Comparison of ENCODE assay signal across 13 cellular contexts in the genomic region with DNA sequence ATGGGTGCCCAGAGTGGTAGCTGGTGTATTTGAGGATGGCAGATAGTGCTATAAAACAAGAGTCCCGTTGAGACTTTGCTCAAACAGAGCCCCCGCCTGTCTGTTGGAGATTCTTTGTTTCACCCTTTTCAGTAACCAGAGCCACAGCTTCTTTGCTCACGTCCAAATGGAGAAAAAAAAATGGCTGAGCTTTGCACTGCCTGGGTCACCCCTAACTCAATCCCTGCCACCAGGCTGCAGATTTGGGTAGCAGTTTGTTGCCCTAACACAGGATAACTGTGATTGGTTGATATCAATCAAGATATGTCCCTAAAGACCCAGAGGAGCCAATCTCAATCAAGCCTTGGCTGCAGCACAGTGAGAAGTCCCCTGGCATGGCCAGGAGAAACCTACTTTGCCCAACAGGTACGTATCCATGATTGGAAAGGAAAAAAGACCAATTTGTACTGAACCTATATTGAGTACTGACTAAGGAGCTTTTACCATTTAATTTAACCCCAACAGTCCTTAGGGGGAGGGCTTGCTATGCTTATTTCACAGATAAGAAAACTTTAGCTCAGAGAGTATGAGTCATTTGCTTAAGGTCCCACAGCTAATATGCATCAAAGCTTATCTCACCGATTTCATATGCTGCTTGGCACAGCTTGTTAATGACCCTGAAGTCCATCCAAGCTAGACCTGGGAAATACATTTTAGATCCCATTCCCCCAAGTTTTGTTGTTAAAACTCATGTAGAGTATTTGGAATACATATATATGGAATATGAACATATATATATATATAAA.
DNase-seq lines count a peak whose midpoint lies in the region; ATAC-seq, FAIRE-seq and TF ChIP-seq lines count a peak whose summit lies in the region.
"Had no signal": no experiment of that assay in that cellular context is flagged by ENCODE, and none has a peak within 500 bp of the region (broad histone marks: within the 10 kb centered on the region; RNA-seq: fewer than 3 reads in every experiment).

No MANE protein-coding gene starts in this region.

- intact Hi-C loops in left colon (cut with DNase I, micrococcal nuclease) = no loop called here

- H3K36me3 ChIP-seq in kidney epithelial cell (ENCODE audit: control insufficient read depth, insufficient read depth, low read length) = no peaks in the 10 kb centered on the region
- H3K36me3 ChIP-seq: heart left ventricle, stomach had no signal

- H3K4me3 ChIP-seq in astrocyte of the cerebellum (ENCODE audit: low read depth, low read length) (no peak overlapping the region), kidney epithelial cell (ENCODE audit: low read depth, low read length) (no peak overlapping the region)
- H3K4me3 ChIP-seq: heart left ventricle, stomach had no signal

- no peak for TF ChIP-seq CTCF in astrocyte of the cerebellum (IDR thresholded peaks at IDR 0.05; ENCODE audit: low read depth, low read length, missing control alignments)
- TF ChIP-seq CTCF in kidney epithelial cell (IDR thresholded peaks at IDR 0.05; ENCODE audit: insufficient read depth, low read length, poor library complexity, severe bottlenecking) = no peak

- FAIRE-seq in HTR-8/SVneo (lab: Jason Lieb, UNC) = peak; percentile 44

- peak; percentile 41 for DNase-seq in DMS 273 (lab: John Stamatoyannopoulos, UW; ENCODE audit: unreplicated experiment)
- DNase-seq in HTR-8/SVneo (ENCODE audit: insufficient read length, low spot score) = peak; percentile 28
- DNase-seq in astrocyte of the cerebellum (ENCODE audit: low read depth) = peak; percentile 47
- DNase-seq in kidney epithelial cell (ENCODE audit: low read depth) = peak; percentile 77
- no peak for DNase-seq in activated naive CD4-positive, alpha-beta T cell treated with anti-CD3 and anti-CD28 coated beads, Interleukin-2, amount 50 U/mL, for 16 hours
- no peak for DNase-seq in NK-92 (lab: John Stamatoyannopoulos, UW; ENCODE audit: unreplicated experiment)
- DNase-seq in left colon = no peak
- DNase-seq: activated naive CD8-positive, alpha-beta T cell treated with anti-CD3 and anti-CD28 coated beads, Interleukin-2, amount 10 ng/mL, durations not matched to agents 7 days and 5 days; heart left ventricle; NCI-H1417; stimulated activated CD4-positive, alpha-beta T cell treated with anti-CD3 and anti-CD28 coated beads, Interleukin-4, amount 100 ng/mL, for 1 hour had no signal

- no peaks in the 10 kb centered on the region for H3K27me3 ChIP-seq in kidney epithelial cell (ENCODE audit: control insufficient read depth, insufficient read depth, low read length)
- H3K27me3 ChIP-seq: heart left ventricle, stomach had no signal

- ATAC-seq in GM19467 (IDR thresholded peaks at IDR 0.05; ENCODE audit: unreplicated experiment) (no peak), left colon (no peak)

- in situ Hi-C loops in astrocyte of the cerebellum (cut with HindIII; ENCODE audit: low sequenced_read_pairs) = no loop called here

Comparison
In these comparisons a context has a peak if more than half of its experiments do, and no peak if none do; other contexts are left out.
1. DNase-seq: peak in DMS 273 (single experiment), HTR-8/SVneo (single experiment), astrocyte of the cerebellum (single experiment) and kidney epithelial cell (single experiment); none in activated naive CD4-positive, alpha-beta T cell treated with anti-CD3 and anti-CD28 coated beads, Interleukin-2, amount 50 U/mL, for 16 hours (single experiment), NK-92 (single experiment) and left colon (0 of 2).